ENCODE assay signal across 14 cellular contexts in genomic region chr3:50326182-50326541, GRCh38. TPM values are rescaled to one million over a fixed set of nuclear protein-coding genes. Genes with fewer than 3 reads are reported as not detected.
DNase-seq lines count a peak whose midpoint lies in the region; ATAC-seq and TF ChIP-seq lines count a peak whose summit lies in the region.
"Had no signal": no experiment of that assay in that cellular context is flagged by ENCODE, and none has a peak within 500 bp of the region (broad histone marks: within the 10 kb centered on the region; RNA-seq: fewer than 3 reads in every experiment).

No MANE protein-coding gene starts in this region.

- peak overlapping the region; percentile 23 for H3K4me2 ChIP-seq in DND-41 (ENCODE audit: insufficient read depth, low read length)

- no peak for TF ChIP-seq CTCF in DND-41 (IDR thresholded peaks at IDR 0.05; ENCODE audit: borderline replicate concordance, extremely low read depth, low read length, poor library complexity, severe bottlenecking)
- no peak for TF ChIP-seq CTCF in nephron (IDR thresholded peaks at IDR 0.05; ENCODE audit: unreplicated experiment in 3 of 3)
- no peak for TF ChIP-seq CTCF in GM20000 (IDR thresholded peaks at IDR 0.05; ENCODE audit: extremely low read depth, missing control alignments)
- TF ChIP-seq CTCF in right atrium auricular region (IDR thresholded peaks at IDR 0.05), result no peak
- TF ChIP-seq CTCF in ovary (IDR thresholded peaks at IDR 0.05), result no peak

- H3K36me3 ChIP-seq in DND-41 (ENCODE audit: insufficient read depth, low read length) (peaks cover 45% of the 10 kb centered on the region), right atrium auricular region (peaks cover 29% of the 10 kb centered on the region), ovary (no peaks in the 10 kb centered on the region)

- H3K36me3 Mint-ChIP-seq in activated CD4-positive, alpha-beta T cell treated with anti-CD3 and anti-CD28 coated beads, Interleukin-2, amount 10 ng/mL, durations not matched to agents 24 days and 14 days (ENCODE audit: low read depth), result peaks cover 31% of the 10 kb centered on the region
- peaks cover 42% of the 10 kb centered on the region for H3K36me3 Mint-ChIP-seq in activated T-helper 17 cell treated with anti-CD3 and anti-CD28 coated beads, Interleukin-2, amount 50 U/mL, for 72 hours (ENCODE audit: low read depth)
- H3K36me3 Mint-ChIP-seq in nephron (ENCODE audit: low read depth), result peaks cover 14% of the 10 kb centered on the region

- H3K9ac ChIP-seq in DND-41 (ENCODE audit: low read depth, low read length), result peak overlapping the region; percentile 21

- TF ChIP-seq POLR2A in ovary (IDR thresholded peaks at IDR 0.05), result no peak

- H4K20me1 ChIP-seq in DND-41 (ENCODE audit: insufficient read depth, low read length), result peaks cover 17% of the 10 kb centered on the region; the same call in 1 of the 2 replicates

- H3K4me3 ChIP-seq in DND-41 (ENCODE audit: low read depth in 1 of 2, low read length in 2 of 2) (no peak overlapping the region), right atrium auricular region (no peak overlapping the region), ovary (no peak overlapping the region)
- H3K4me3 ChIP-seq: cardiac muscle cell had no signal

- no peaks in the 10 kb centered on the region for H3K9me3 Mint-ChIP-seq in activated CD4-positive, alpha-beta T cell treated with anti-CD3 and anti-CD28 coated beads, Interleukin-2, amount 10 ng/mL, durations not matched to agents 24 days and 14 days
- no peaks in the 10 kb centered on the region for H3K9me3 Mint-ChIP-seq in activated T-helper 17 cell treated with anti-CD3 and anti-CD28 coated beads, Interleukin-2, amount 50 U/mL, for 72 hours
- no peaks in the 10 kb centered on the region for H3K9me3 Mint-ChIP-seq in nephron

- H3K27ac Mint-ChIP-seq in activated CD4-positive, alpha-beta T cell treated with anti-CD3 and anti-CD28 coated beads, Interleukin-2, amount 10 ng/mL, durations not matched to agents 24 days and 14 days, result no peak overlapping the region
- H3K27ac Mint-ChIP-seq in activated T-helper 17 cell treated with anti-CD3 and anti-CD28 coated beads, Interleukin-2, amount 50 U/mL, for 72 hours, result no peak overlapping the region
- H3K27ac Mint-ChIP-seq in nephron, result peak overlapping the region in 1 of 3 experiments; percentile 41

- no peak for ATAC-seq in DND-41 (ENCODE audit: insufficient read depth, low read depth)
- no peak for ATAC-seq in activated T-helper 17 cell treated with anti-CD3 and anti-CD28 coated beads, Interleukin-2, amount 50 U/mL, for 72 hours (replicated peaks)
- ATAC-seq: lower lobe of right lung had no signal

- H3K4me3 Mint-ChIP-seq in activated CD4-positive, alpha-beta T cell treated with anti-CD3 and anti-CD28 coated beads, Interleukin-2, amount 10 ng/mL, durations not matched to agents 24 days and 14 days, result peak overlapping the region; percentile 84
- peak overlapping the region; percentile 82 for H3K4me3 Mint-ChIP-seq in activated T-helper 17 cell treated with anti-CD3 and anti-CD28 coated beads, Interleukin-2, amount 50 U/mL, for 72 hours
- H3K4me3 Mint-ChIP-seq in nephron, result peak overlapping the region; percentile 51 to 99 (median 70)

- TF ChIP-seq EP300 in ovary (IDR thresholded peaks at IDR 0.05), result no peak

- H3K27me3 Mint-ChIP-seq in activated CD4-positive, alpha-beta T cell treated with anti-CD3 and anti-CD28 coated beads, Interleukin-2, amount 10 ng/mL, durations not matched to agents 24 days and 14 days, result no peaks in the 10 kb centered on the region
- no peaks in the 10 kb centered on the region for H3K27me3 Mint-ChIP-seq in activated T-helper 17 cell treated with anti-CD3 and anti-CD28 coated beads, Interleukin-2, amount 50 U/mL, for 72 hours
- no peaks in the 10 kb centered on the region for H3K27me3 Mint-ChIP-seq in nephron (ENCODE audit: low read depth)

- H3K4me1 ChIP-seq in DND-41 (ENCODE audit: insufficient read depth, low read length) (peaks cover 58% of the 10 kb centered on the region), right atrium auricular region (peaks cover 0 to 66% of the 10 kb centered on the region in 2 donors), ovary (ENCODE audit: insufficient read depth) (peaks cover 9% of the 10 kb centered on the region)

- DNase-seq in activated CD4-positive, alpha-beta T cell treated with anti-CD3 and anti-CD28 coated beads, Interleukin-2, amount 10 ng/mL, durations not matched to agents 24 days and 14 days, result peak; percentile 57
- DNase-seq in activated CD4-positive, alpha-beta T cell treated with anti-CD3 and anti-CD28 coated beads, Interleukin-2, amount 50 U/mL, for 48 hours, result no peak
- no peak for DNase-seq in DND-41
- no peak for DNase-seq in GM20000 (ENCODE audit: low spot score)
- DNase-seq in right atrium auricular region (ENCODE audit: low spot score), result no peak
- DNase-seq in ovary, result no peak
- DNase-seq: lower lobe of right lung, NCI-H187, NCI-H446 treated with DMSO at 0.1 percent for 48 hours, stomach, WERI-Rb-1 had no signal

- H2AFZ ChIP-seq in DND-41 (ENCODE audit: low read depth, low read length), result no peak overlapping the region

- no peak overlapping the region for H3K27ac ChIP-seq in DND-41 (ENCODE audit: low read length)
- peak overlapping the region in 1 of 2 donors; percentile 93 for H3K27ac ChIP-seq in right atrium auricular region
- H3K27ac ChIP-seq in ovary, result no peak overlapping the region
- H3K27ac ChIP-seq: cardiac muscle cell, WERI-Rb-1 had no signal

- 84 to 88% (median 86%) methylated on average over 8 of the region's 8 CpGs for WGBS in ovary, 3 donors

- peaks cover 27% of the 10 kb centered on the region for H3K79me2 ChIP-seq in DND-41 (ENCODE audit: insufficient read depth, low read length)

- intact Hi-C loops in activated CD4-positive, alpha-beta T cell treated with anti-CD3 and anti-CD28 coated beads, Interleukin-2, amount 10 ng/mL, durations not matched to agents 24 days and 14 days (cut with micrococcal nuclease), result loop anchor here (10.0 kb wide), 1 partner anchor 1851 kb away; no protein-coding TSS in a partner anchor
- intact Hi-C loops in ovary (cut with DNase I), result loop anchor here in 1 of 4 donors (10.0 kb wide), 1 partner anchor 61 kb away; the partner anchor contains the start of gene SEMA3B

- H3K9me3 ChIP-seq in DND-41 (ENCODE audit: insufficient read depth, low read length, severe bottlenecking) (no peaks in the 10 kb centered on the region), right atrium auricular region (no peaks in the 10 kb centered on the region), ovary (no peaks in the 10 kb centered on the region)
- H3K9me3 ChIP-seq: lower lobe of right lung, stomach had no signal

- peaks cover 17% of the 10 kb centered on the region for H3K4me1 Mint-ChIP-seq in activated CD4-positive, alpha-beta T cell treated with anti-CD3 and anti-CD28 coated beads, Interleukin-2, amount 10 ng/mL, durations not matched to agents 24 days and 14 days
- no peaks in the 10 kb centered on the region for H3K4me1 Mint-ChIP-seq in activated T-helper 17 cell treated with anti-CD3 and anti-CD28 coated beads, Interleukin-2, amount 50 U/mL, for 72 hours
- H3K4me1 Mint-ChIP-seq in nephron, result peaks cover 22% of the 10 kb centered on the region

- no peaks in the 10 kb centered on the region for H3K27me3 ChIP-seq in DND-41 (ENCODE audit: insufficient read depth, low read length, poor library complexity)
- no peaks in the 10 kb centered on the region for H3K27me3 ChIP-seq in right atrium auricular region
- H3K27me3 ChIP-seq in ovary, result no peaks in the 10 kb centered on the region
- H3K27me3 ChIP-seq: cardiac muscle cell, stomach had no signal

RNA-seq across cellular contexts. Expression of gene TUSC2, which starts 1.9 kb away (rescaled TPM):
- total RNA-seq in activated CD4-positive, alpha-beta T cell treated with anti-CD3 and anti-CD28 coated beads, Interleukin-2, amount 10 ng/mL, durations not matched to agents 24 days and 14 days, result 24.4 and 25.0 TPM in 2 replicates
- 10 to 100 TPM; 13.9 to 19.3 TPM for total RNA-seq in activated T-helper 17 cell treated with anti-CD3 and anti-CD28 coated beads, Interleukin-2, amount 50 U/mL, for 72 hours
- 10 to 100 TPM; 23.4 to 29.6 TPM for total RNA-seq in right atrium auricular region
- total RNA-seq in ovary, result 10 to 100 TPM; 19.4 to 26.4 (median 21.3) TPM
- polyA plus RNA-seq in ovary, result 10 to 100 TPM; 21.0 to 24.0 TPM

RNA-seq across cellular contexts. Expression of gene HYAL2, which starts 3.6 kb away (rescaled TPM):
- total RNA-seq in activated CD4-positive, alpha-beta T cell treated with anti-CD3 and anti-CD28 coated beads, Interleukin-2, amount 10 ng/mL, durations not matched to agents 24 days and 14 days, result 14.4 and 16.3 TPM in 2 replicates
- 1 to 10 TPM; 5.1 to 8.5 TPM for total RNA-seq in activated T-helper 17 cell treated with anti-CD3 and anti-CD28 coated beads, Interleukin-2, amount 50 U/mL, for 72 hours
- total RNA-seq in right atrium auricular region (100 to 1,000 TPM; 129 to 198 TPM), ovary (10 to 100 TPM; 29.0 to 81.6 (median 41.2) TPM)
- 10 to 100 TPM; 10.9 to 56.3 TPM for polyA plus RNA-seq in ovary

RNA-seq across cellular contexts. Expression of gene RASSF1, which starts 14.5 kb away (rescaled TPM):
- total RNA-seq in activated CD4-positive, alpha-beta T cell treated with anti-CD3 and anti-CD28 coated beads, Interleukin-2, amount 10 ng/mL, durations not matched to agents 24 days and 14 days, result 68.3 and 68.8 TPM in 2 replicates
- total RNA-seq in activated T-helper 17 cell treated with anti-CD3 and anti-CD28 coated beads, Interleukin-2, amount 50 U/mL, for 72 hours, result 100 to 1,000 TPM in 1 of 2 donors, 10 to 100 TPM in 1; 85.8 to 139 TPM
- total RNA-seq in right atrium auricular region, result 10 to 100 TPM; 18.6 to 25.9 TPM
- 10 to 100 TPM; 16.2 to 32.6 (median 25.5) TPM for total RNA-seq in ovary
- polyA plus RNA-seq in ovary, result 10 to 100 TPM; 12.5 to 27.4 TPM

RNA-seq across cellular contexts. Expression of gene ZMYND10, which starts 19.4 kb away (rescaled TPM):
- 1.2 and 1.3 TPM in 2 replicates for total RNA-seq in activated CD4-positive, alpha-beta T cell treated with anti-CD3 and anti-CD28 coated beads, Interleukin-2, amount 10 ng/mL, durations not matched to agents 24 days and 14 days
- 10 to 100 TPM in 1 of 2 donors, 1 to 10 TPM in 1; 3.9 to 10.9 TPM for total RNA-seq in activated T-helper 17 cell treated with anti-CD3 and anti-CD28 coated beads, Interleukin-2, amount 50 U/mL, for 72 hours
- total RNA-seq in right atrium auricular region, result under 1 TPM; 0.26 to 0.31 TPM
- 10 to 100 TPM in 2 of 7 donors, 1 to 10 TPM in 5; 1.0 to 75.1 (median 3.4) TPM for total RNA-seq in ovary
- under 1 TPM; 0.50 to 0.81 TPM for polyA plus RNA-seq in ovary

RNA-seq across cellular contexts. Expression of gene HYAL1, which starts 22.8 kb away (rescaled TPM):
- total RNA-seq in activated CD4-positive, alpha-beta T cell treated with anti-CD3 and anti-CD28 coated beads, Interleukin-2, amount 10 ng/mL, durations not matched to agents 24 days and 14 days, result 0.28 and 0.50 TPM in 2 replicates
- under 1 TPM in 1 of 2 donors, not detected in 1; 0.29 TPM for total RNA-seq in activated T-helper 17 cell treated with anti-CD3 and anti-CD28 coated beads, Interleukin-2, amount 50 U/mL, for 72 hours
- total RNA-seq in right atrium auricular region, result 10 to 100 TPM; 38.1 to 40.8 TPM
- 1 to 10 TPM; 1.8 to 9.3 (median 3.3) TPM for total RNA-seq in ovary
- 1 to 10 TPM; 3.6 to 4.4 TPM for polyA plus RNA-seq in ovary
